ENCODE assay signal across 13 cellular contexts in genomic region chr1:188128761-188129160, GRCh38.
DNase-seq lines count a peak whose midpoint lies in the region; ATAC-seq and TF ChIP-seq lines count a peak whose summit lies in the region.
"Had no signal": no experiment of that assay in that cellular context is flagged by ENCODE, and none has a peak within 500 bp of the region (broad histone marks: within the 10 kb centered on the region; RNA-seq: fewer than 3 reads in every experiment).

No MANE protein-coding gene starts in this region.

- DNase-seq in AG08396 (ENCODE audit: low spot score): peak; percentile 3
- peak; percentile 3 for DNase-seq in GM20000 (ENCODE audit: low spot score)
- DNase-seq in RWPE2 (ENCODE audit: low spot score): peak; percentile 17
- DNase-seq in fibroblast of pulmonary artery (ENCODE audit: low read depth): peak; percentile 31
- DNase-seq in Kasumi-1 (lab: John Stamatoyannopoulos, UW): no peak
- DNase-seq in body of pancreas: no peak
- no peak for DNase-seq in NCI-H510A (lab: John Stamatoyannopoulos, UW)
- no peak for DNase-seq in head of caudate nucleus
- DNase-seq: Karpas-422; left colon; stimulated activated naive CD4-positive, alpha-beta T cell treated with Interleukin-2 at 50 U/mL for 16 hours had no signal

- H3K4me1 ChIP-seq in RWPE2 (ENCODE audit: insufficient read depth, poor library complexity, severe bottlenecking): no peaks in the 10 kb centered on the region
- no peaks in the 10 kb centered on the region for H3K4me1 ChIP-seq in body of pancreas
- H3K4me1 ChIP-seq: esophagus muscularis mucosa had no signal

- H3K27me3 ChIP-seq in RWPE2 (ENCODE audit: insufficient read depth, poor library complexity, severe bottlenecking) (no peaks in the 10 kb centered on the region), body of pancreas (no peaks in the 10 kb centered on the region)
- H3K27me3 ChIP-seq: esophagus muscularis mucosa, neutrophil had no signal

- H3K27ac ChIP-seq in RWPE2 (ENCODE audit: poor library complexity, severe bottlenecking) (no peak overlapping the region), body of pancreas (no peak overlapping the region)
- H3K27ac ChIP-seq: esophagus muscularis mucosa, neutrophil had no signal

- WGBS in body of pancreas, 2 donors: 82 to 88% methylated on average over 3 of the region's 3 CpGs

- TF ChIP-seq CTCF in GM20000 (IDR thresholded peaks at IDR 0.05; ENCODE audit: extremely low read depth, missing control alignments): no peak
- peak; percentile 36 for TF ChIP-seq CTCF in RWPE2 (IDR thresholded peaks at IDR 0.05; ENCODE audit: poor library complexity, severe bottlenecking)
- peak; percentile 20 for TF ChIP-seq CTCF in fibroblast of pulmonary artery (IDR thresholded peaks at IDR 0.05; ENCODE audit: low read length, missing control alignments)
- TF ChIP-seq CTCF in body of pancreas (IDR thresholded peaks at IDR 0.05): no peak

- intact Hi-C loops in body of pancreas (cut with DNase I): no loop called here
- intact Hi-C loops in head of caudate nucleus (cut with DNase I): no loop called here

- H3K4me3 ChIP-seq in RWPE2 (ENCODE audit: severe bottlenecking) (no peak overlapping the region), fibroblast of pulmonary artery (replicated peaks; ENCODE audit: low read depth, low read length) (no peak overlapping the region), body of pancreas (no peak overlapping the region)
- H3K4me3 ChIP-seq: esophagus muscularis mucosa had no signal

- H3K9me3 ChIP-seq in RWPE2 (ENCODE audit: severe bottlenecking) (no peaks in the 10 kb centered on the region), body of pancreas (no peaks in the 10 kb centered on the region)
- H3K9me3 ChIP-seq: esophagus muscularis mucosa, neutrophil had no signal

- H3K36me3 ChIP-seq in RWPE2 (ENCODE audit: low read depth) (no peaks in the 10 kb centered on the region), body of pancreas (replicated peaks in 1 of 2; ENCODE audit: insufficient read depth in 1 of 2, low read depth in 2 of 2) (no peaks in the 10 kb centered on the region)
- H3K36me3 ChIP-seq: esophagus muscularis mucosa, neutrophil had no signal

- peak; percentile 57; the same call in 2 of the 3 replicates for ATAC-seq in RWPE2 (ENCODE audit: low read depth)
- no peak for ATAC-seq in body of pancreas
- ATAC-seq: left colon had no signal

- no peak for TF ChIP-seq POLR2A in body of pancreas (IDR thresholded peaks at IDR 0.05)

Comparison
In these comparisons a context has a peak if more than half of its experiments do, and no peak if none do; other contexts are left out.
1. DNase-seq: peak in AG08396 (single experiment), GM20000 (single experiment), RWPE2 (single experiment) and fibroblast of pulmonary artery (single experiment); none in Kasumi-1 (0 of 2), body of pancreas (0 of 4), NCI-H510A (single experiment) and head of caudate nucleus (0 of 42).
2. CTCF ChIP-seq: peak in RWPE2 (single experiment) and fibroblast of pulmonary artery (single experiment); none in GM20000 (single experiment) and body of pancreas (0 of 7).